In genomic region chr12:42421844-42422779, GRCh38 we compare ENCODE assay signal across 9 cellular contexts.
DNase-seq lines count a peak whose midpoint lies in the region; ATAC-seq and TF ChIP-seq lines count a peak whose summit lies in the region.
"Had no signal": no experiment of that assay in that cellular context is flagged by ENCODE, and none has a peak within 500 bp of the region (broad histone marks: within the 10 kb centered on the region; RNA-seq: fewer than 3 reads in every experiment).

No MANE protein-coding gene starts in this region.

- no peaks in the 10 kb centered on the region for H3K9me3 ChIP-seq in esophagus squamous epithelium

- no peaks in the 10 kb centered on the region for H3K27me3 Mint-ChIP-seq in naive thymus-derived CD8-positive, alpha-beta T cell
- H3K27me3 Mint-ChIP-seq: activated naive CD8-positive, alpha-beta T cell treated with anti-CD3 and anti-CD28 coated beads, Interleukin-2, amount 10 ng/mL, durations not matched to agents 7 days and 5 days had no signal

- TF ChIP-seq CTCF in fibroblast of villous mesenchyme (IDR thresholded peaks at IDR 0.05; ENCODE audit: insufficient read depth, low read depth, low read length) (no peak), esophagus squamous epithelium (IDR thresholded peaks at IDR 0.05) (no peak)

- no peak overlapping the region for H3K4me3 Mint-ChIP-seq in naive thymus-derived CD8-positive, alpha-beta T cell
- H3K4me3 Mint-ChIP-seq: activated naive CD8-positive, alpha-beta T cell treated with anti-CD3 and anti-CD28 coated beads, Interleukin-2, amount 10 ng/mL, durations not matched to agents 7 days and 5 days had no signal

- no peaks in the 10 kb centered on the region for H3K27me3 ChIP-seq in esophagus squamous epithelium

- H3K4me3 ChIP-seq in fibroblast of villous mesenchyme (ENCODE audit: low read depth, low read length): no peak overlapping the region
- H3K4me3 ChIP-seq in esophagus squamous epithelium: no peak overlapping the region

- H3K9me3 Mint-ChIP-seq in naive thymus-derived CD8-positive, alpha-beta T cell: no peaks in the 10 kb centered on the region
- H3K9me3 Mint-ChIP-seq: activated naive CD8-positive, alpha-beta T cell treated with anti-CD3 and anti-CD28 coated beads, Interleukin-2, amount 10 ng/mL, durations not matched to agents 7 days and 5 days had no signal

- POLR2A ChIA-PET in naive thymus-derived CD8-positive, alpha-beta T cell (lab: Charles Lee): interaction anchor here (0.5 kb wide), 1 partner anchor 26 kb away, joined by 3 read pairs; no protein-coding TSS in a partner anchor

- H3K36me3 ChIP-seq in esophagus squamous epithelium: peaks cover 0 to 2% (median 0%) of the 10 kb centered on the region in 3 donors

- ATAC-seq in GM21367 (IDR thresholded peaks at IDR 0.05; ENCODE audit: unreplicated experiment) (peak; percentile 94), HG03521 (IDR thresholded peaks at IDR 0.05; ENCODE audit: unreplicated experiment) (peak; percentile 95)
- no peak for ATAC-seq in naive thymus-derived CD8-positive, alpha-beta T cell

- intact Hi-C loops in esophagus squamous epithelium (cut with DNase I): no loop called here

- H3K27ac ChIP-seq in esophagus squamous epithelium: peak overlapping the region in 2 of 4 donors; percentile 7 to 36

- 67 to 86% methylated on average over 3 of the region's 3 CpGs for WGBS in esophagus squamous epithelium, 2 donors

- H3K4me1 Mint-ChIP-seq in naive thymus-derived CD8-positive, alpha-beta T cell: peaks cover 8 to 30% (median 15%) of the 10 kb centered on the region in 4 donors

- H3K27ac Mint-ChIP-seq in naive thymus-derived CD8-positive, alpha-beta T cell: peak overlapping the region in 1 of 10 donors; percentile 44
- H3K27ac Mint-ChIP-seq: activated naive CD8-positive, alpha-beta T cell treated with anti-CD3 and anti-CD28 coated beads, Interleukin-2, amount 10 ng/mL, durations not matched to agents 7 days and 5 days had no signal

- H3K4me1 ChIP-seq in esophagus squamous epithelium: peaks cover 0 to 6% (median 0%) of the 10 kb centered on the region in 3 donors

- no peak for TF ChIP-seq POLR2A in esophagus squamous epithelium (IDR thresholded peaks at IDR 0.05)

- peaks cover 7 to 42% (median 11%) of the 10 kb centered on the region in 3 donors for H3K36me3 Mint-ChIP-seq in naive thymus-derived CD8-positive, alpha-beta T cell

- peak; percentile 54 for DNase-seq in CMK (ENCODE audit: low read depth)
- peak; percentile 71 for DNase-seq in fibroblast of villous mesenchyme (ENCODE audit: low read depth)
- DNase-seq in esophagus squamous epithelium (lab: John Stamatoyannopoulos, UW): no peak
- no peak for DNase-seq in activated effector memory CD4-positive, alpha-beta T cell treated with Interleukin-2 at 50 U/mL for 16 hours
- DNase-seq in naive thymus-derived CD8-positive, alpha-beta T cell: no peak
- DNase-seq in NCI-H510A (lab: John Stamatoyannopoulos, UW): no peak
- DNase-seq: activated naive CD8-positive, alpha-beta T cell treated with anti-CD3 and anti-CD28 coated beads, Interleukin-2, amount 10 ng/mL, durations not matched to agents 7 days and 5 days had no signal

Comparison
In these comparisons a context has a peak if more than half of its experiments do, and no peak if none do; other contexts are left out.
1. DNase-seq: peak in CMK (single experiment) and fibroblast of villous mesenchyme (single experiment); none in esophagus squamous epithelium (single experiment), activated effector memory CD4-positive, alpha-beta T cell treated with Interleukin-2 at 50 U/mL for 16 hours (single experiment), naive thymus-derived CD8-positive, alpha-beta T cell (0 of 10) and NCI-H510A (single experiment).
2. ATAC-seq: peak in GM21367 (single experiment) and HG03521 (single experiment); none in naive thymus-derived CD8-positive, alpha-beta T cell (0 of 2).